ENCODE assay signal across 3 cellular contexts in genomic region chr15:71043373-71043772, GRCh38.
A peak's percentile ranks its signal among the peaks of the same experiment; 100 is the strongest.
TF ChIP-seq lines count a peak whose summit lies in the region.

No MANE protein-coding gene starts in this region.

TF ChIP-seq in A549, 52 proteins besides CTCF, POLR2A, EP300 and RAD21 (continued from another document):
- TF ChIP-seq ELK1 (IDR thresholded peaks at IDR 0.05; ENCODE audit: low read depth, low read length) = no peak

TF ChIP-seq in SK-N-SH treated with all-trans-retinoic acid at 6 μM for 48 hours, 23 proteins besides CTCF, POLR2A, EP300 and RAD21 (continued from another document):
- no peak for TF ChIP-seq CSDC2 (CRISPR knock-in tag; IDR thresholded peaks at IDR 0.05)
- no peak for TF ChIP-seq POU6F1 (CRISPR knock-in tag; IDR thresholded peaks at IDR 0.05; ENCODE audit: borderline replicate concordance, low read depth)
- no peak for TF ChIP-seq CSRNP3 (CRISPR knock-in tag; IDR thresholded peaks at IDR 0.05)
- peak; percentile 23; the same call in 1 of the 2 replicates for TF ChIP-seq TOX (CRISPR knock-in tag; IDR thresholded peaks at IDR 0.05; ENCODE audit: borderline replicate concordance)
- no peak for TF ChIP-seq PATZ1 (CRISPR knock-in tag; IDR thresholded peaks at IDR 0.05; ENCODE audit: borderline replicate concordance)
- TF ChIP-seq ZNF70 (CRISPR knock-in tag; IDR thresholded peaks at IDR 0.05) = peak; percentile 58; the same call in 1 of the 2 replicates

TF ChIP-seq in WTC11, 78 proteins besides CTCF, POLR2A, EP300 and RAD21 (continued from another document):
- no peak for TF ChIP-seq RORB (CRISPR knock-in tag; IDR thresholded peaks at IDR 0.05)
- TF ChIP-seq ZBTB43 (CRISPR knock-in tag; IDR thresholded peaks at IDR 0.05) = no peak
- TF ChIP-seq E2F5 (CRISPR knock-in tag; IDR thresholded peaks at IDR 0.05) = no peak
- TF ChIP-seq TCF7 (CRISPR knock-in tag; IDR thresholded peaks at IDR 0.05; ENCODE audit: low read depth) = no peak
- no peak for TF ChIP-seq ATF3 (CRISPR knock-in tag; conservative IDR thresholded peaks at IDR 0.05)
- TF ChIP-seq ZNF416 (CRISPR knock-in tag; IDR thresholded peaks at IDR 0.05) = no peak
- TF ChIP-seq ZNF263 (CRISPR knock-in tag; IDR thresholded peaks at IDR 0.05; ENCODE audit: low read depth) = no peak
- no peak for TF ChIP-seq NFYB (CRISPR knock-in tag; conservative IDR thresholded peaks at IDR 0.05; ENCODE audit: low read depth)
- no peak for TF ChIP-seq MAX (CRISPR knock-in tag; IDR thresholded peaks at IDR 0.05)
- no peak for TF ChIP-seq ZNF425 (CRISPR knock-in tag; conservative IDR thresholded peaks at IDR 0.05)
- no peak for TF ChIP-seq ZNF281 (CRISPR knock-in tag; IDR thresholded peaks at IDR 0.05)
- no peak for TF ChIP-seq ATF1 (CRISPR knock-in tag; IDR thresholded peaks at IDR 0.05)
- TF ChIP-seq CREM (CRISPR knock-in tag; IDR thresholded peaks at IDR 0.05) = no peak
- no peak for TF ChIP-seq MYBL2 (CRISPR knock-in tag; IDR thresholded peaks at IDR 0.05)
TF ChIP-seq in WTC11: peak in this region for 0.
